Comparison of ENCODE assay signal across 1 cellular context in the genomic region with DNA sequence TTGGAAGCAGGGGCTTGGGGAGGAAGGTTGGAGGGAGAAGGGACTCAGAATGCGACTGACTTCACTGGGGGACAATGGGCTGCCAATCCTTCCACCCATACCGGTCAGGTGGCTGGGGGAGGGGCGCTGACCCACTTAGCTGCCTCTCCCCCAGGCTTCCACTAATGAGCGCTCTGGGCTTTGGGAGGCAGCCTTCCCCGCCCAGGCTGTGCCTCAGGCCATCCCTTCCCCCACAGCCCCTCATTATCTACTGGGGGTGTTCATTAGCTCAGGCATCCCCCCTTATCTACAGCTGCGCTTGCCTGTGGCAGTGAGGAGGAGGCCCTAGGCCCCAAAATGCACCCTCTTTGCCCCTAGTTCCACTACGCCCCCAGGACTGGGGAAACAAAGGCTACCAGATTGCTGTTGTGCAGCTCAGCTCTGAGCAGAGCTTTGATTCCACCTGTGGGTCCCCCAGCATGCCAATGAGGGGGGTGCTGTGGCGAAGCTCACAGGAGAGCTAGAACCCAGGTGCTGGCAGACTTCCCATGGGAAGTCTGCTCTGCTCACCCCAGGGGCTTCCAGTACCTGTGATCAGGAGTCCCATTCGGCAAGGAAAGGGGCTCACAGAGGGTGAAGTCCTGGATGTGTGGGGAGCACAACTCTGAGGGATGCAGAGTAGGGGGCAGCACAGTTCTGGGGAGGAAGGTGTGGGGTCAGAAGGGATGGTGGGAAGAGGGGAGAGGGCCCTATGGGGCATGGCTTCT.
TF ChIP-seq lines count a peak whose summit lies in the region.

No MANE protein-coding gene starts in this region.

TF ChIP-seq in GM23338, 12 proteins besides CTCF, POLR2A, EP300 and RAD21 (continued from another document):
- TF ChIP-seq, protein P1, sequence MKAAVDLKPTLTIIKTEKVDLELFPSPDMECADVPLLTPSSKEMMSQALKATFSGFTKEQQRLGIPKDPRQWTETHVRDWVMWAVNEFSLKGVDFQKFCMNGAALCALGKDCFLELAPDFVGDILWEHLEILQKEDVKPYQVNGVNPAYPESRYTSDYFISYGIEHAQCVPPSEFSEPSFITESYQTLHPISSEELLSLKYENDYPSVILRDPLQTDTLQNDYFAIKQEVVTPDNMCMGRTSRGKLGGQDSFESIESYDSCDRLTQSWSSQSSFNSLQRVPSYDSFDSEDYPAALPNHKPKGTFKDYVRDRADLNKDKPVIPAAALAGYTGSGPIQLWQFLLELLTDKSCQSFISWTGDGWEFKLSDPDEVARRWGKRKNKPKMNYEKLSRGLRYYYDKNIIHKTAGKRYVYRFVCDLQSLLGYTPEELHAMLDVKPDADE (IDR thresholded peaks at IDR 0.05) = no peak
